ENCODE assay signal across 13 cellular contexts in the genomic region with DNA sequence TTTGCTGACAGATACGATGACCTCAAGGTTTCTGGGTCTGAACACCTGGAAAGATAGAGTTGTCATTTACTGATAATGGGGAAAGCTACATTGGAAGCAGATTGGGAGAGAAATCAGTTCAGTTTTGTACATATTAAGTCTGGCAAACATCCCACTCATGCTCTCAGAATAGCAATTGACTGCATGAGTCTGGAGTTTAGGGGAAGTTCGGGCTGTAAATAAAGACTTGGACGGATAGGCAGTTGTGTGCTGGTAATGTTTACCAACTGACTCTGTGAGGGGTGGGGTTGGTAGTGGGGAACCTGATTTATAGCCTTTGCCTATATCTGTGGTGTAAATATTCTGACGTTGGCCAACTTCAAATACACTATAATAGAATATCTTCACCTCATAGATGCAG. TPM values are rescaled to one million over a fixed set of nuclear protein-coding genes. Genes with fewer than 3 reads are reported as not detected.
A peak's percentile ranks its signal among the peaks of the same experiment; 100 is the strongest.
DNase-seq lines count a peak whose midpoint lies in the region; ATAC-seq and TF ChIP-seq lines count a peak whose summit lies in the region.
"Had no signal": no experiment of that assay in that cellular context is flagged by ENCODE, and none has a peak within 500 bp of the region (broad histone marks: within the 10 kb centered on the region; RNA-seq: fewer than 3 reads in every experiment).

No MANE protein-coding gene starts in this region.

- H3K36me3 ChIP-seq in esophagus muscularis mucosa: no peaks in the 10 kb centered on the region

- peaks cover 81 to 94% (median 90%) of the 10 kb centered on the region in 4 donors for H3K4me1 ChIP-seq in esophagus muscularis mucosa

- H3K9me3 Mint-ChIP-seq in natural killer cell treated with Interleukin-12 subunit alpha and Interleukin-12 subunit beta and Interleukin-15 and Interleukin-18, amount 100 ng/mL, for 72 hours: no peaks in the 10 kb centered on the region
- no peaks in the 10 kb centered on the region for H3K9me3 Mint-ChIP-seq in effector memory CD8-positive, alpha-beta T cell
- H3K9me3 Mint-ChIP-seq in activated T-cell treated with anti-CD3 and anti-CD28 coated beads, Interleukin-2, amount 50 U/mL, for 4 hours: no peaks in the 10 kb centered on the region
- H3K9me3 Mint-ChIP-seq: activated T-cell treated with anti-CD3 and anti-CD28 coated beads, Interleukin-2, amount 50 U/mL, for 24 hours had no signal

- H3K4me1 Mint-ChIP-seq in natural killer cell treated with Interleukin-12 subunit alpha and Interleukin-12 subunit beta and Interleukin-15 and Interleukin-18, amount 100 ng/mL, for 72 hours (ENCODE audit: low read depth in 2 of 2): peaks cover 35 to 43% of the 10 kb centered on the region in 2 donors
- peaks cover 32 to 41% of the 10 kb centered on the region in 2 donors for H3K4me1 Mint-ChIP-seq in effector memory CD8-positive, alpha-beta T cell (ENCODE audit: low read depth in 2 of 2)
- peaks cover 49% of the 10 kb centered on the region for H3K4me1 Mint-ChIP-seq in activated T-cell treated with anti-CD3 and anti-CD28 coated beads, Interleukin-2, amount 50 U/mL, for 4 hours (ENCODE audit: low read depth)

- H3K4me3 Mint-ChIP-seq in natural killer cell treated with Interleukin-12 subunit alpha and Interleukin-12 subunit beta and Interleukin-15 and Interleukin-18, amount 100 ng/mL, for 72 hours: peak overlapping the region; percentile 28
- H3K4me3 Mint-ChIP-seq in effector memory CD8-positive, alpha-beta T cell: no peak overlapping the region
- no peak overlapping the region for H3K4me3 Mint-ChIP-seq in activated T-cell treated with anti-CD3 and anti-CD28 coated beads, Interleukin-2, amount 50 U/mL, for 4 hours

- no peaks in the 10 kb centered on the region for H3K27me3 ChIP-seq in esophagus muscularis mucosa

- ATAC-seq in left ventricle myocardium superior (peak; percentile 25), HG03097 (IDR thresholded peaks at IDR 0.05; ENCODE audit: low FRiP score, unreplicated experiment) (no peak)
- ATAC-seq in natural killer cell treated with Interleukin-12 subunit alpha and Interleukin-12 subunit beta and Interleukin-15 and Interleukin-18, amount 100 ng/mL, for 72 hours: no peak
- no peak for ATAC-seq in effector memory CD8-positive, alpha-beta T cell (replicated peaks)
- ATAC-seq in activated T-cell treated with anti-CD3 and anti-CD28 coated beads, Interleukin-2, amount 50 U/mL, for 4 hours: no peak

- no peaks in the 10 kb centered on the region for H3K9me3 ChIP-seq in esophagus muscularis mucosa

- no peak for TF ChIP-seq POLR2A in esophagus muscularis mucosa (IDR thresholded peaks at IDR 0.05; ENCODE audit: low read depth)

- no peak overlapping the region for H3K4me3 ChIP-seq in esophagus muscularis mucosa
- H3K4me3 ChIP-seq: GM23248 had no signal

- no peaks in the 10 kb centered on the region for H3K36me3 Mint-ChIP-seq in natural killer cell treated with Interleukin-12 subunit alpha and Interleukin-12 subunit beta and Interleukin-15 and Interleukin-18, amount 100 ng/mL, for 72 hours
- H3K36me3 Mint-ChIP-seq in effector memory CD8-positive, alpha-beta T cell (ENCODE audit: insufficient read depth): peaks cover 11% of the 10 kb centered on the region
- peaks cover 3% of the 10 kb centered on the region for H3K36me3 Mint-ChIP-seq in activated T-cell treated with anti-CD3 and anti-CD28 coated beads, Interleukin-2, amount 50 U/mL, for 4 hours (ENCODE audit: insufficient read depth)

- no peak for TF ChIP-seq EP300 in esophagus muscularis mucosa (IDR thresholded peaks at IDR 0.05)

- peak overlapping the region; percentile 76 to 84 (median 83) for H3K27ac ChIP-seq in esophagus muscularis mucosa (replicated peaks in 1 of 4)

- peak overlapping the region in 1 of 2 donors; percentile 3 for H3K27ac Mint-ChIP-seq in natural killer cell treated with Interleukin-12 subunit alpha and Interleukin-12 subunit beta and Interleukin-15 and Interleukin-18, amount 100 ng/mL, for 72 hours
- peak overlapping the region in 1 of 2 donors; percentile 22 for H3K27ac Mint-ChIP-seq in effector memory CD8-positive, alpha-beta T cell

- intact Hi-C loops in left ventricle myocardium superior (cut with micrococcal nuclease): no loop called here
- intact Hi-C loops in cardiac septum (cut with DNase I): loop anchor here (5.0 kb wide), 1 partner anchor 111 kb away; the partner anchor contains the start of gene GPR157
- intact Hi-C loops in esophagus muscularis mucosa (cut with DNase I): no loop called here

- WGBS in esophagus muscularis mucosa: 44% methylated on average over 4 of the region's 4 CpGs

- no peak for DNase-seq in left ventricle myocardium superior
- DNase-seq in cardiac septum (ENCODE audit: low spot score): no peak
- DNase-seq in esophagus muscularis mucosa (ENCODE audit: extremely low spot score): no peak
- DNase-seq in natural killer cell treated with Interleukin-12 subunit alpha and Interleukin-12 subunit beta and Interleukin-15 and Interleukin-18, amount 100 ng/mL, for 72 hours (ENCODE audit: low spot score): no peak
- DNase-seq in effector memory CD8-positive, alpha-beta T cell: no peak
- no peak for DNase-seq in stimulated activated CD4-positive, alpha-beta T cell treated with anti-CD3 and anti-CD28 coated beads, Interleukin-1b, Interleukin-23, amount 100 ng/mL, for 48 hours
- DNase-seq in activated T-cell treated with anti-CD3 and anti-CD28 coated beads, Interleukin-2, amount 50 U/mL, for 4 hours: no peak
- DNase-seq: activated T-cell treated with anti-CD3 and anti-CD28 coated beads, Interleukin-2, amount 50 U/mL, for 24 hours; GM23248; NCI-H1105 treated with DMSO at 0.1 percent for 48 hours; stimulated activated CD4-positive, alpha-beta T cell treated with anti-CD3 and anti-CD28 coated beads, Interleukin-2, amount 100 ng/mL, for 48 hours; T1000 had no signal

- no peak for TF ChIP-seq CTCF in esophagus muscularis mucosa (IDR thresholded peaks at IDR 0.05)

- peaks cover 0 to 2% of the 10 kb centered on the region in 2 donors for H3K27me3 Mint-ChIP-seq in natural killer cell treated with Interleukin-12 subunit alpha and Interleukin-12 subunit beta and Interleukin-15 and Interleukin-18, amount 100 ng/mL, for 72 hours
- no peaks in the 10 kb centered on the region for H3K27me3 Mint-ChIP-seq in effector memory CD8-positive, alpha-beta T cell
- H3K27me3 Mint-ChIP-seq in activated T-cell treated with anti-CD3 and anti-CD28 coated beads, Interleukin-2, amount 50 U/mL, for 4 hours (ENCODE audit: low read depth): no peaks in the 10 kb centered on the region
- H3K27me3 Mint-ChIP-seq: activated T-cell treated with anti-CD3 and anti-CD28 coated beads, Interleukin-2, amount 50 U/mL, for 24 hours had no signal

RNA-seq across cellular contexts. Expression of gene H6PD, which starts 4.0 kb away (rescaled TPM):
- total RNA-seq in left ventricle myocardium superior: 20.3 TPM
- 28.9 TPM for total RNA-seq in cardiac septum
- 10 to 100 TPM; 31.1 to 54.4 (median 38.4) TPM for total RNA-seq in esophagus muscularis mucosa
- 10 to 100 TPM; 14.1 to 15.1 TPM for total RNA-seq in natural killer cell treated with Interleukin-12 subunit alpha and Interleukin-12 subunit beta and Interleukin-15 and Interleukin-18, amount 100 ng/mL, for 72 hours
- total RNA-seq in activated T-cell treated with anti-CD3 and anti-CD28 coated beads, Interleukin-2, amount 50 U/mL, for 4 hours: 1 to 10 TPM; 4.7 to 6.1 (median 5.0) TPM

RNA-seq across cellular contexts. Expression of gene SPSB1, which starts 54.1 kb away (rescaled TPM):
- total RNA-seq in left ventricle myocardium superior: 13.1 TPM
- 12.9 TPM for total RNA-seq in cardiac septum
- 100 to 1,000 TPM in 2 of 4 donors, 10 to 100 TPM in 2; 61.0 to 104 (median 97.4) TPM for total RNA-seq in esophagus muscularis mucosa
- 1 to 10 TPM in 1 of 2 donors, under 1 TPM in 1; 0.78 to 1.4 TPM for total RNA-seq in natural killer cell treated with Interleukin-12 subunit alpha and Interleukin-12 subunit beta and Interleukin-15 and Interleukin-18, amount 100 ng/mL, for 72 hours
- 1 to 10 TPM; 2.3 to 3.8 (median 3.0) TPM for total RNA-seq in activated T-cell treated with anti-CD3 and anti-CD28 coated beads, Interleukin-2, amount 50 U/mL, for 4 hours
